1 cellular context compared by ENCODE assay signal in genomic region chr6:129684903-129685639, GRCh38.
TF ChIP-seq lines count a peak whose summit lies in the region.

No MANE protein-coding gene starts in this region.

TF ChIP-seq in K562, 482 proteins besides CTCF, POLR2A, EP300 and RAD21:
- TF ChIP-seq SMARCA4 (IDR thresholded peaks at IDR 0.05) (0 out of 2 replicates have a peak, but pooled peaks have one; percentile 20), ZNF75A (CRISPR knock-in tag; IDR thresholded peaks at IDR 0.05) (no peak), ZNF24 (IDR thresholded peaks at IDR 0.05) (no peak), NR2C2 (CRISPR knock-in tag; IDR thresholded peaks at IDR 0.05) (no peak), NR2C2 (tag; IDR thresholded peaks at IDR 0.05) (peak; percentile 38), NR2C1 (IDR thresholded peaks at IDR 0.05) (no peak), NR2C1 (tag; IDR thresholded peaks at IDR 0.05) (peak; percentile 23; the same call in 1 of the 2 replicates), ZNF592 (IDR thresholded peaks at IDR 0.05) (peak; percentile 82), TAF7 (tag; IDR thresholded peaks at IDR 0.05) (0 out of 2 replicates have a peak, but pooled peaks have one; percentile 23), ZNF584 (CRISPR knock-in tag; IDR thresholded peaks at IDR 0.05; ENCODE audit: low read depth) (0 out of 2 replicates have a peak, but pooled peaks have one; percentile 20), KDM1A (IDR thresholded peaks at IDR 0.05) (0 out of 4 replicates have a peak, but pooled peaks of 1 of the 2 experiments have one; percentile 8), MECOM (CRISPR knock-in tag; IDR thresholded peaks at IDR 0.05) (0 out of 2 replicates have a peak, but pooled peaks have one; percentile 15), ZNF121 (CRISPR knock-in tag; conservative IDR thresholded peaks at IDR 0.05) (peak; percentile 78), KAT2B (IDR thresholded peaks at IDR 0.05; ENCODE audit: low read depth, low read length) (no peak), ADNP (tag; IDR thresholded peaks at IDR 0.05) (peak; percentile 41; the same call in 1 of the 2 replicates), EGR1 (conservative IDR thresholded peaks at IDR 0.05) (peak; percentile 42), HDGF (IDR thresholded peaks at IDR 0.05) (0 out of 2 replicates have a peak, but pooled peaks have one; percentile 33), ZNF589 (CRISPR knock-in tag; IDR thresholded peaks at IDR 0.05; ENCODE audit: low read depth) (peak; percentile 63; the same call in 1 of the 2 replicates), KAT7 (CRISPR knock-in tag; IDR thresholded peaks at IDR 0.05; ENCODE audit: borderline replicate concordance) (peak; percentile 55; the same call in 1 of the 2 replicates), SMAD1 (IDR thresholded peaks at IDR 0.05; ENCODE audit: low read depth, low read length, partially characterized antibody) (no peak)
- TF ChIP-seq, protein P1, sequence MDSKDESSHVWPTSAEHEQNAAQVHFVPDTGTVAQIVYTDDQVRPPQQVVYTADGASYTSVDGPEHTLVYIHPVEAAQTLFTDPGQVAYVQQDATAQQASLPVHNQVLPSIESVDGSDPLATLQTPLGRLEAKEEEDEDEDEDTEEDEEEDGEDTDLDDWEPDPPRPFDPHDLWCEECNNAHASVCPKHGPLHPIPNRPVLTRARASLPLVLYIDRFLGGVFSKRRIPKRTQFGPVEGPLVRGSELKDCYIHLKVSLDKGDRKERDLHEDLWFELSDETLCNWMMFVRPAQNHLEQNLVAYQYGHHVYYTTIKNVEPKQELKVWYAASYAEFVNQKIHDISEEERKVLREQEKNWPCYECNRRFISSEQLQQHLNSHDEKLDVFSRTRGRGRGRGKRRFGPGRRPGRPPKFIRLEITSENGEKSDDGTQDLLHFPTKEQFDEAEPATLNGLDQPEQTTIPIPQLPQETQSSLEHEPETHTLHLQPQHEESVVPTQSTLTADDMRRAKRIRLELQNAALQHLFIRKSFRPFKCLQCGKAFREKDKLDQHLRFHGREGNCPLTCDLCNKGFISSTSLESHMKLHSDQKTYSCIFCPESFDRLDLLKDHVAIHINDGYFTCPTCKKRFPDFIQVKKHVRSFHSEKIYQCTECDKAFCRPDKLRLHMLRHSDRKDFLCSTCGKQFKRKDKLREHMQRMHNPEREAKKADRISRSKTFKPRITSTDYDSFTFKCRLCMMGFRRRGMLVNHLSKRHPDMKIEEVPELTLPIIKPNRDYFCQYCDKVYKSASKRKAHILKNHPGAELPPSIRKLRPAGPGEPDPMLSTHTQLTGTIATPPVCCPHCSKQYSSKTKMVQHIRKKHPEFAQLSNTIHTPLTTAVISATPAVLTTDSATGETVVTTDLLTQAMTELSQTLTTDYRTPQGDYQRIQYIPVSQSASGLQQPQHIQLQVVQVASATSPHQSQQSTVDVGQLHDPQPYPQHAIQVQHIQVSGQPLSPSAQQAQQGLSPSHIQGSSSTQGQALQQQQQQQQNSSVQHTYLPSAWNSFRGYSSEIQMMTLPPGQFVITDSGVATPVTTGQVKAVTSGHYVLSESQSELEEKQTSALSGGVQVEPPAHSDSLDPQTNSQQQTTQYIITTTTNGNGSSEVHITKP (IDR thresholded peaks at IDR 0.05; ENCODE audit: partially characterized antibody) = peak; percentile 24
- TF ChIP-seq, protein P2, sequence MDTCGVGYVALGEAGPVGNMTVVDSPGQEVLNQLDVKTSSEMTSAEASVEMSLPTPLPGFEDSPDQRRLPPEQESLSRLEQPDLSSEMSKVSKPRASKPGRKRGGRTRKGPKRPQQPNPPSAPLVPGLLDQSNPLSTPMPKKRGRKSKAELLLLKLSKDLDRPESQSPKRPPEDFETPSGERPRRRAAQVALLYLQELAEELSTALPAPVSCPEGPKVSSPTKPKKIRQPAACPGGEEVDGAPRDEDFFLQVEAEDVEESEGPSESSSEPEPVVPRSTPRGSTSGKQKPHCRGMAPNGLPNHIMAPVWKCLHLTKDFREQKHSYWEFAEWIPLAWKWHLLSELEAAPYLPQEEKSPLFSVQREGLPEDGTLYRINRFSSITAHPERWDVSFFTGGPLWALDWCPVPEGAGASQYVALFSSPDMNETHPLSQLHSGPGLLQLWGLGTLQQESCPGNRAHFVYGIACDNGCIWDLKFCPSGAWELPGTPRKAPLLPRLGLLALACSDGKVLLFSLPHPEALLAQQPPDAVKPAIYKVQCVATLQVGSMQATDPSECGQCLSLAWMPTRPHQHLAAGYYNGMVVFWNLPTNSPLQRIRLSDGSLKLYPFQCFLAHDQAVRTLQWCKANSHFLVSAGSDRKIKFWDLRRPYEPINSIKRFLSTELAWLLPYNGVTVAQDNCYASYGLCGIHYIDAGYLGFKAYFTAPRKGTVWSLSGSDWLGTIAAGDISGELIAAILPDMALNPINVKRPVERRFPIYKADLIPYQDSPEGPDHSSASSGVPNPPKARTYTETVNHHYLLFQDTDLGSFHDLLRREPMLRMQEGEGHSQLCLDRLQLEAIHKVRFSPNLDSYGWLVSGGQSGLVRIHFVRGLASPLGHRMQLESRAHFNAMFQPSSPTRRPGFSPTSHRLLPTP (IDR thresholded peaks at IDR 0.05; ENCODE audit: borderline replicate concordance, extremely low read depth, insufficient read length) = no peak
- TF ChIP-seq, protein P3, sequence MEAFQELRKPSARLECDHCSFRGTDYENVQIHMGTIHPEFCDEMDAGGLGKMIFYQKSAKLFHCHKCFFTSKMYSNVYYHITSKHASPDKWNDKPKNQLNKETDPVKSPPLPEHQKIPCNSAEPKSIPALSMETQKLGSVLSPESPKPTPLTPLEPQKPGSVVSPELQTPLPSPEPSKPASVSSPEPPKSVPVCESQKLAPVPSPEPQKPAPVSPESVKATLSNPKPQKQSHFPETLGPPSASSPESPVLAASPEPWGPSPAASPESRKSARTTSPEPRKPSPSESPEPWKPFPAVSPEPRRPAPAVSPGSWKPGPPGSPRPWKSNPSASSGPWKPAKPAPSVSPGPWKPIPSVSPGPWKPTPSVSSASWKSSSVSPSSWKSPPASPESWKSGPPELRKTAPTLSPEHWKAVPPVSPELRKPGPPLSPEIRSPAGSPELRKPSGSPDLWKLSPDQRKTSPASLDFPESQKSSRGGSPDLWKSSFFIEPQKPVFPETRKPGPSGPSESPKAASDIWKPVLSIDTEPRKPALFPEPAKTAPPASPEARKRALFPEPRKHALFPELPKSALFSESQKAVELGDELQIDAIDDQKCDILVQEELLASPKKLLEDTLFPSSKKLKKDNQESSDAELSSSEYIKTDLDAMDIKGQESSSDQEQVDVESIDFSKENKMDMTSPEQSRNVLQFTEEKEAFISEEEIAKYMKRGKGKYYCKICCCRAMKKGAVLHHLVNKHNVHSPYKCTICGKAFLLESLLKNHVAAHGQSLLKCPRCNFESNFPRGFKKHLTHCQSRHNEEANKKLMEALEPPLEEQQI (IDR thresholded peaks at IDR 0.05) = 0 out of 2 replicates have a peak, but pooled peaks have one; percentile 20
- TF ChIP-seq, protein P4, sequence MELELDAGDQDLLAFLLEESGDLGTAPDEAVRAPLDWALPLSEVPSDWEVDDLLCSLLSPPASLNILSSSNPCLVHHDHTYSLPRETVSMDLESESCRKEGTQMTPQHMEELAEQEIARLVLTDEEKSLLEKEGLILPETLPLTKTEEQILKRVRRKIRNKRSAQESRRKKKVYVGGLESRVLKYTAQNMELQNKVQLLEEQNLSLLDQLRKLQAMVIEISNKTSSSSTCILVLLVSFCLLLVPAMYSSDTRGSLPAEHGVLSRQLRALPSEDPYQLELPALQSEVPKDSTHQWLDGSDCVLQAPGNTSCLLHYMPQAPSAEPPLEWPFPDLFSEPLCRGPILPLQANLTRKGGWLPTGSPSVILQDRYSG (tag; conservative IDR thresholded peaks at IDR 0.05; ENCODE audit: low read depth) = peak; percentile 29; the same call in 1 of the 2 replicates
